Comparison of ENCODE assay signal across 27 cellular contexts in genomic region chr3:175041369-175041768, GRCh38.
"Had no signal": no experiment of that assay in that cellular context is flagged by ENCODE, and none has a peak within 500 bp of the region (broad histone marks: within the 10 kb centered on the region; RNA-seq: fewer than 3 reads in every experiment).

No MANE protein-coding gene starts in this region.

- H3K27me3 ChIP-seq: colonic mucosa, right atrium auricular region, stomach, thyroid gland, upper lobe of left lung, vagina had no signal

- H3K9me3 ChIP-seq: colonic mucosa, right atrium auricular region, stomach, thyroid gland, upper lobe of left lung, vagina had no signal

- H3K79me2 ChIP-seq: parathyroid adenoma had no signal

- DNase-seq: activated B cell treated with CpG ODN at 0.5 μM for 24 hours; activated CD4-positive, alpha-beta T cell treated with anti-CD3 and anti-CD28 coated beads, Interleukin-2, amount 50 U/mL, for 1 hour; activated CD8-positive, alpha-beta T cell treated with anti-CD3 and anti-CD28 coated beads for 36 hours; activated gamma-delta T cell treated with Interleukin-2 at 50 U/mL for 16 hours; activated naive CD4-positive, alpha-beta T cell treated with anti-CD3 and anti-CD28 coated beads, Interleukin-2, amount 50 U/mL, for 16 hours; activated T-cell treated with anti-CD3 and anti-CD28 coated beads, Interleukin-2, amount 50 U/mL, for 4 hours; amygdala; colonic mucosa; effector CD8-positive, alpha-beta T cell; head of caudate nucleus; hypothalamus; immature natural killer cell; midbrain; naive thymus-derived CD4-positive, alpha-beta T cell; nucleus accumbens; stimulated activated CD4-positive, alpha-beta T cell treated with anti-CD3 and anti-CD28 coated beads, Interleukin-15, amount 100 ng/mL, for 24 hours; stimulated activated CD4-positive, alpha-beta T cell treated with anti-CD3 and anti-CD28 coated beads, Interleukin-2, amount 100 ng/mL, for 24 hours; stimulated activated naive B cell treated with anti-CD40 and anti-IgM and Interleukin-4, amounts not matched to agents 10 μg/mL and 1 μg/mL and 100 μg/mL, for 72 hours; stomach; T-helper 2 cell; thyroid gland; upper lobe of left lung had no signal

- H3K36me3 ChIP-seq: colonic mucosa, right atrium auricular region, stomach, thyroid gland, upper lobe of left lung, vagina had no signal

- H3K27ac ChIP-seq: colonic mucosa, epithelial cell of prostate, parathyroid adenoma, right atrium auricular region, stomach, thyroid gland, upper lobe of left lung, vagina had no signal

- ATAC-seq: activated CD8-positive, alpha-beta T cell treated with anti-CD3 and anti-CD28 coated beads for 36 hours; activated T-cell treated with anti-CD3 and anti-CD28 coated beads, Interleukin-2, amount 50 U/mL, for 4 hours; activated T-helper 17 cell treated with anti-CD3 and anti-CD28 coated beads, Interleukin-2, amount 50 U/mL, for 72 hours; naive thymus-derived CD4-positive, alpha-beta T cell; stimulated activated naive B cell treated with anti-CD40 and anti-IgM and Interleukin-4, amounts not matched to agents 10 μg/mL and 1 μg/mL and 100 μg/mL, for 72 hours had no signal

- H3K4me1 ChIP-seq: colonic mucosa, parathyroid adenoma, right atrium auricular region, stomach, thyroid gland, upper lobe of left lung, vagina had no signal

- H2AFZ ChIP-seq: parathyroid adenoma had no signal

- H3K9ac ChIP-seq: parathyroid adenoma had no signal

- H3K4me3 ChIP-seq: colonic mucosa, right atrium auricular region, stomach, thyroid gland, upper lobe of left lung, vagina had no signal
